In genomic region chr12:121770802-121771625, GRCh38 we compare ENCODE assay signal across 1 cellular context.
TF ChIP-seq lines count a peak whose summit lies in the region.

No MANE protein-coding gene starts in this region.

TF ChIP-seq in K562, 482 proteins besides CTCF, POLR2A, EP300 and RAD21:
- TF ChIP-seq TGIF2 (CRISPR knock-in tag; IDR thresholded peaks at IDR 0.05) = no peak
- peak; percentile 38; the same call in 1 of the 2 replicates for TF ChIP-seq PKNOX1 (IDR thresholded peaks at IDR 0.05)
- no peak for TF ChIP-seq GABPA (tag; conservative IDR thresholded peaks at IDR 0.05; ENCODE audit: low read depth)
- TF ChIP-seq PBX2 (CRISPR knock-in tag; IDR thresholded peaks at IDR 0.05; ENCODE audit: low read depth) = no peak
- TF ChIP-seq PBX2 (tag; conservative IDR thresholded peaks at IDR 0.05; ENCODE audit: low read depth) = 0 out of 2 replicates have a peak, but pooled peaks have one; percentile 13
- no peak for TF ChIP-seq SMAD4 (CRISPR knock-in tag; conservative IDR thresholded peaks at IDR 0.05)
- no peak for TF ChIP-seq ZNF184 (CRISPR knock-in tag; IDR thresholded peaks at IDR 0.05)
- peak; percentile 94 for TF ChIP-seq CEBPB (tag; IDR thresholded peaks at IDR 0.05)
- TF ChIP-seq MAFK (IDR thresholded peaks at IDR 0.05; ENCODE audit: low read length) = no peak
- no peak; the same call in 1 of the 2 replicates for TF ChIP-seq CEBPG (CRISPR knock-in tag; IDR thresholded peaks at IDR 0.05)
- peak in 1 of 2 experiments; percentile 68; a peak in 2 of 4 replicates for TF ChIP-seq CEBPG (tag; conservative IDR thresholded peaks at IDR 0.05 in 1 of 2, IDR thresholded peaks at IDR 0.05 in 1 of 2)
- TF ChIP-seq MBD1 (CRISPR knock-in tag; IDR thresholded peaks at IDR 0.05) = 0 out of 2 replicates have a peak, but pooled peaks have one; percentile 63
- peak; percentile 7 for TF ChIP-seq MEIS2 (IDR thresholded peaks at IDR 0.05; ENCODE audit: partially characterized antibody)
- no peak for TF ChIP-seq TAF15 (IDR thresholded peaks at IDR 0.05; ENCODE audit: low read depth, low read length)
